Comparison of ENCODE assay signal across 1 cellular context in the genomic region with DNA sequence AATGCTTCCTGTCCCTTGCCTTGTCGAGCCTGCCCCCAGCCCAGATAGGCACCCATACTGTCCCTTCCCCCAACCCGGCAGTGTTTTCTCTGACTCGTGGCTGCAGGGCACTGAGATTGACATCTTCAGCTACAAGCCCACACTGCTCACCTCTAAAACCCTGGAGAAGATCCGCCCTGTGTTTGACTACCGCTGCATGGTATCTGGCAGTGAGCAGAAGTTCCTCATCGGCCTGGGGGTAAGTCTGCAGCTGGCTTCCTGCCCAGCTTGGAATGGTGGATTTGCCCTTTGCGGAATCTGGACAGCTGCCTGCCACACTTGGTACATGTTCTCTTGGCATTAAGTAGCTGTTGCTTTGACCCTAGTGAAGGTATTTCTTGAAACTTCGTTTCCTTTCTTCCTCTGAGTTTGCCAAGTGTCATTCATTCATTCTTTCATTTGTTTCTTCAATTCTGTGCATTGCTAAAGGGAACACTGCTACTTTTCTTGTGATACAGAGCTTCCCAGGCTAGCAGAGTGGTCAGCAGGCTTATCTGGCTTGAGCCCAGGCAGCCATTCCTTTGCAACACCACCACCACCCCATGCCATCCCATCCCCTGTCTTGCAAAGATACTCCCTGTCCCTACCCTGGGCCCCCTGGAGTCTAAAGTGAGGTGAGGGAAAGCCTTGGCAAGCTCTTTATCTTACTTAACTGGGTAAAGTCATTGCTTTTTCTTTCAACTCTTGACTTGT.
TF ChIP-seq lines count a peak whose summit lies in the region.

No MANE protein-coding gene starts in this region.

TF ChIP-seq in IMR-90, 13 proteins besides CTCF, POLR2A, EP300 and RAD21 (continued from another document):
- TF ChIP-seq FOS (IDR thresholded peaks at IDR 0.05; ENCODE audit: low read depth, low read length): no peak
- TF ChIP-seq BHLHE40 (IDR thresholded peaks at IDR 0.05; ENCODE audit: low read depth, low read length): no peak
- TF ChIP-seq MAFK (IDR thresholded peaks at IDR 0.05; ENCODE audit: low read depth, low read length): no peak
- no peak for TF ChIP-seq MAZ (IDR thresholded peaks at IDR 0.05; ENCODE audit: borderline replicate concordance, low read depth, low read length)
- no peak for TF ChIP-seq NFE2L2 (IDR thresholded peaks at IDR 0.05; ENCODE audit: low read depth, low read length)
- no peak for TF ChIP-seq RCOR1 (IDR thresholded peaks at IDR 0.05; ENCODE audit: insufficient replicate concordance, low read length)
- TF ChIP-seq CHD1 (IDR thresholded peaks at IDR 0.05; ENCODE audit: low read depth, low read length): no peak
- no peak for TF ChIP-seq MXI1 (IDR thresholded peaks at IDR 0.05; ENCODE audit: borderline replicate concordance, low read depth, low read length)
- no peak for TF ChIP-seq CEBPB (IDR thresholded peaks at IDR 0.05; ENCODE audit: low read depth, low read length)
- TF ChIP-seq, protein P1, sequence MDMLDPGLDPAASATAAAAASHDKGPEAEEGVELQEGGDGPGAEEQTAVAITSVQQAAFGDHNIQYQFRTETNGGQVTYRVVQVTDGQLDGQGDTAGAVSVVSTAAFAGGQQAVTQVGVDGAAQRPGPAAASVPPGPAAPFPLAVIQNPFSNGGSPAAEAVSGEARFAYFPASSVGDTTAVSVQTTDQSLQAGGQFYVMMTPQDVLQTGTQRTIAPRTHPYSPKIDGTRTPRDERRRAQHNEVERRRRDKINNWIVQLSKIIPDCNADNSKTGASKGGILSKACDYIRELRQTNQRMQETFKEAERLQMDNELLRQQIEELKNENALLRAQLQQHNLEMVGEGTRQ (IDR thresholded peaks at IDR 0.05; ENCODE audit: low read depth, low read length): no peak
